12 cellular contexts compared by ENCODE assay signal in the genomic region with DNA sequence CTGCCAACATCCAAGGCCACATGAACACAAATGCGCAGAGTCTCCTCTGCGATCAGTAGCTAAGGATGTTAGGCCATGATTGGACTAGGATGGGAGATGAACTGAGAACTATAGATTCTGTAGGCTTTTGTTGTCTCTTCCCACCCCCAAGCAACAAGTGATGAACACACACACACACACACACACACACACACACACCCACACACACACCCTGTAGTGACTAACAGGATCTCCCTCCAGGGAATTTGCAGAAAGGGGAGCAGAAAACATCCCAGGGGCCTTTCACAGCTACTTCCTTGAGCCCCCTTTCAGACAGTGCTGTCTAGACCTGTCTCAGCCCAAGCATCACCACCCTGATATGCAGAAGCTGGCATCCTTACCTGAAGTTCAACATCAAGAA. TPM values are rescaled to one million over a fixed set of nuclear protein-coding genes. Genes with fewer than 3 reads are reported as not detected.
DNase-seq lines count a peak whose midpoint lies in the region; FAIRE-seq and TF ChIP-seq lines count a peak whose summit lies in the region.
"Not testable (repeated sequence)": the region's sequence is repeated elsewhere in the genome, so short reads cannot be mapped to it uniquely, and the experiment has no call there.
"Had no signal": no experiment of that assay in that cellular context is flagged by ENCODE, and none has a peak within 500 bp of the region (broad histone marks: within the 10 kb centered on the region; RNA-seq: fewer than 3 reads in every experiment).

No MANE protein-coding gene starts in this region.

- H3K27ac ChIP-seq in keratinocyte (ENCODE audit: control insufficient read depth, insufficient read depth, low read length): not testable (repeated sequence)

- not testable (repeated sequence) for H3K36me3 ChIP-seq in bronchial epithelial cell (ENCODE audit: control insufficient read depth, insufficient read depth, low read length); keratinocyte (ENCODE audit: control insufficient read depth in 2 of 2, extremely low read depth in 1 of 2, insufficient read depth in 2 of 2, low read length in 2 of 2)

- not testable (repeated sequence) for FAIRE-seq in bronchial epithelial cell (lab: Jason Lieb, UNC); keratinocyte (lab: Jason Lieb, UNC)

- not testable (repeated sequence) for H3K27me3 Mint-ChIP-seq in HFFc6 (ENCODE audit: insufficient read depth); activated T-cell treated with anti-CD3 and anti-CD28 coated beads, Interleukin-2, amount 50 U/mL, for 24 hours; neural crest cell (ENCODE audit: low read depth)

- H3K4me3 ChIP-seq in bronchial epithelial cell (ENCODE audit: low read depth, low read length); foreskin fibroblast (ENCODE audit: low read depth in 1 of 2, low read length in 2 of 2); keratinocyte (ENCODE audit: control insufficient read depth in 2 of 3, extremely low read depth in 1 of 3, insufficient read depth in 2 of 3, low read depth in 1 of 3, low read length in 3 of 3): not testable (repeated sequence)

- peaks cover 23% of the 10 kb centered on the region for H3K4me1 Mint-ChIP-seq in HFFc6 (ENCODE audit: low read depth)
- H3K4me1 Mint-ChIP-seq in activated T-cell treated with anti-CD3 and anti-CD28 coated beads, Interleukin-2, amount 50 U/mL, for 24 hours (ENCODE audit: low read depth): peaks cover 30% of the 10 kb centered on the region
- not testable (repeated sequence) for H3K4me1 Mint-ChIP-seq in neural crest cell

- not testable (repeated sequence) for H3K4me3 Mint-ChIP-seq in HFFc6; activated T-cell treated with anti-CD3 and anti-CD28 coated beads, Interleukin-2, amount 50 U/mL, for 24 hours; neural crest cell

- not testable (repeated sequence) for H3K9ac ChIP-seq in keratinocyte (ENCODE audit: control insufficient read depth, extremely low read depth, insufficient read depth, low read length)

- not testable (repeated sequence) for H4K20me1 ChIP-seq in keratinocyte (ENCODE audit: control insufficient read depth, extremely low read depth, insufficient read depth, low read length)

- DNase-seq in EL: peak; percentile 13
- DNase-seq in HFFc6; activated T-cell treated with anti-CD3 and anti-CD28 coated beads, Interleukin-2, amount 50 U/mL, for 24 hours; neural crest cell (ENCODE audit: low read depth, low spot score): not testable (repeated sequence)
- DNase-seq in bronchial epithelial cell (ENCODE audit: low read depth): peak; percentile 13
- peak; percentile 9 to 20 for DNase-seq in foreskin fibroblast
- DNase-seq in keratinocyte (ENCODE audit: low read depth, low spot score): peak; percentile 7

- H3K4me1 ChIP-seq in keratinocyte (ENCODE audit: control insufficient read depth, extremely low read depth, insufficient read depth, low read length): not testable (repeated sequence)

- H3K79me2 ChIP-seq in keratinocyte (ENCODE audit: control insufficient read depth, insufficient read depth, low read length): not testable (repeated sequence)

- H3K9me1 ChIP-seq in keratinocyte (ENCODE audit: control insufficient read depth, extremely low read depth, insufficient read depth, low read length): not testable (repeated sequence)

- not testable (repeated sequence) for H3K9me3 ChIP-seq in keratinocyte (ENCODE audit: control insufficient read depth, low read depth, low read length)

- not testable (repeated sequence) for TF ChIP-seq CTCF in HFFc6 (IDR thresholded peaks at IDR 0.05); bronchial epithelial cell (IDR thresholded peaks at IDR 0.05; ENCODE audit: insufficient read depth, low read length, severe bottlenecking); foreskin fibroblast (IDR thresholded peaks at IDR 0.05; ENCODE audit: low read depth, low read length); keratinocyte (optimal IDR thresholded peaks at IDR 0.05 in 1 of 3, IDR thresholded peaks at IDR 0.05 in 1 of 3, conservative IDR thresholded peaks at IDR 0.05 in 1 of 3; ENCODE audit: extremely low read depth in 1 of 3, insufficient read depth in 2 of 3, low read length in 3 of 3); neural crest cell (conservative IDR thresholded peaks at IDR 0.05)

- H3K4me2 ChIP-seq in keratinocyte (ENCODE audit: control insufficient read depth, extremely low read depth, insufficient read depth, low read depth, low read length): peak overlapping the region; percentile 10

- not testable (repeated sequence) for H2AFZ ChIP-seq in keratinocyte (ENCODE audit: control insufficient read depth, low read length)

- not testable (repeated sequence) for H3K27me3 ChIP-seq in bronchial epithelial cell (ENCODE audit: control insufficient read depth, insufficient read depth, low read length); keratinocyte (ENCODE audit: control insufficient read depth, extremely low read depth, insufficient read depth, low read length)

- dilution Hi-C loops in keratinocyte (cut with MboI; ENCODE audit: extremely low pct_ligation_motif_present, low sequenced_read_pairs): not testable (repeated sequence)

- H3K27ac Mint-ChIP-seq in HFFc6 (peak overlapping the region; percentile 3; the same call in 1 of the 2 replicates), neural crest cell (ENCODE audit: unreplicated experiment) (peak overlapping the region; percentile 58)
- peak overlapping the region; percentile 34 for H3K27ac Mint-ChIP-seq in activated T-cell treated with anti-CD3 and anti-CD28 coated beads, Interleukin-2, amount 50 U/mL, for 24 hours

- H3K36me3 Mint-ChIP-seq in HFFc6 (ENCODE audit: low read depth); neural crest cell (ENCODE audit: low read depth): not testable (repeated sequence)
- H3K36me3 Mint-ChIP-seq in activated T-cell treated with anti-CD3 and anti-CD28 coated beads, Interleukin-2, amount 50 U/mL, for 24 hours (ENCODE audit: low read depth): peaks cover 59% of the 10 kb centered on the region

- H3K9me3 Mint-ChIP-seq in HFFc6; activated T-cell treated with anti-CD3 and anti-CD28 coated beads, Interleukin-2, amount 50 U/mL, for 24 hours; neural crest cell: not testable (repeated sequence)

RNA-seq across cellular contexts. Expression of a gene that starts 8.6 kb away (rescaled TPM):
- 1 to 10 TPM; 2.2 to 3.7 (median 2.8) TPM for total RNA-seq in HFFc6 (2021; fragmentation: NEBNext Ultra II Directional; extraction: Animal tissue kit (Norgen Biotek cat#: 25700))
- total RNA-seq in bronchial epithelial cell (3.7 and 4.0 TPM in 2 replicates), neural crest cell (8.8 TPM in 2 replicates)
- 2.4 to 4.8 TPM (median 3.6 TPM) in 3 replicates for polyA plus RNA-seq in keratinocyte
- 2.2 TPM for polyA plus RNA-seq in keratinocyte (2011; ENCODE audit: low read depth)
- polyA plus RNA-seq in keratinocyte (2011; cell fraction: cytosol; rRNA removed): 0.71 and 0.98 TPM in 2 replicates
- polyA plus RNA-seq in keratinocyte (2011; cell fraction: nucleus; rRNA removed): 15.3 and 18.2 TPM in 2 replicates
- polyA plus RNA-seq in keratinocyte (2012; ENCODE audit: low replicate concordance): 1.4 and 3.9 TPM in 2 replicates
- polyA minus RNA-seq in keratinocyte: 0.59 to 7.4 TPM (median 3.8 TPM) in 3 replicates
- 2.7 TPM for polyA minus RNA-seq in keratinocyte (2011; cell fraction: cytosol; rRNA and poly(A)+ RNA removed)
- 6.6 and 7.5 TPM in 2 replicates for polyA minus RNA-seq in keratinocyte (2011; cell fraction: nucleus; rRNA and poly(A)+ RNA removed)

RNA-seq across cellular contexts. Expression of a gene that starts 37.7 kb away (rescaled TPM):
- total RNA-seq in HFFc6 (2021; fragmentation: NEBNext Ultra II Directional; extraction: Animal tissue kit (Norgen Biotek cat#: 25700)): 100 to 1,000 TPM in 1 of 6 experiments, 10 to 100 TPM in 5; 90.8 to 108 (median 97.7) TPM
- total RNA-seq in bronchial epithelial cell (55.0 and 92.4 TPM in 2 replicates), neural crest cell (81.4 and 85.9 TPM in 2 replicates)
- 65.3 to 78.4 TPM (median 75.8 TPM) in 3 replicates for polyA plus RNA-seq in keratinocyte
- 51.1 TPM for polyA plus RNA-seq in keratinocyte (2011; ENCODE audit: low read depth)
- 61.3 and 69.4 TPM in 2 replicates for polyA plus RNA-seq in keratinocyte (2011; cell fraction: cytosol; rRNA removed)
- polyA plus RNA-seq in keratinocyte (2011; cell fraction: nucleus; rRNA removed): 145 and 162 TPM in 2 replicates
- 46.1 and 65.3 TPM in 2 replicates for polyA plus RNA-seq in keratinocyte (2012; ENCODE audit: low replicate concordance)
- 120 to 259 TPM (median 139 TPM) in 3 replicates for polyA minus RNA-seq in keratinocyte
- 67.5 TPM for polyA minus RNA-seq in keratinocyte (2011; cell fraction: cytosol; rRNA and poly(A)+ RNA removed)
- polyA minus RNA-seq in keratinocyte (2011; cell fraction: nucleus; rRNA and poly(A)+ RNA removed): 86.9 and 109 TPM in 2 replicates

RNA-seq across cellular contexts. Expression of a gene that starts 50.7 kb away (rescaled TPM):
- 1 to 10 TPM; 1.5 to 3.3 (median 1.6) TPM for total RNA-seq in HFFc6 (2021; fragmentation: NEBNext Ultra II Directional; extraction: Animal tissue kit (Norgen Biotek cat#: 25700))
- total RNA-seq in bronchial epithelial cell (under 0.01 TPM in 1 of 2 replicates, not detected in the other), neural crest cell (0.12 and 0.20 TPM in 2 replicates)
- polyA plus RNA-seq in keratinocyte: 0.02 TPM in 1 of 3 replicates, not detected in the others
- not detected for polyA plus RNA-seq in keratinocyte (2011; ENCODE audit: low read depth)
- polyA plus RNA-seq in keratinocyte (2011; cell fraction: cytosol; rRNA removed): not detected in 2 replicates
- polyA plus RNA-seq in keratinocyte (2011; cell fraction: nucleus; rRNA removed): 0.03 and 0.05 TPM in 2 replicates
- polyA plus RNA-seq in keratinocyte (2012; ENCODE audit: low replicate concordance): 0.05 TPM in 1 of 2 replicates, not detected in the other
- polyA minus RNA-seq in keratinocyte: not detected in 3 replicates
- polyA minus RNA-seq in keratinocyte (2011; cell fraction: cytosol; rRNA and poly(A)+ RNA removed): not detected
- polyA minus RNA-seq in keratinocyte (2011; cell fraction: nucleus; rRNA and poly(A)+ RNA removed): not detected in 2 replicates
- total RNA-seq: A172; CD4-positive, CD25-positive, alpha-beta regulatory T cell; CD8-positive, alpha-beta memory T cell; H7; HepG2 had no signal
- polyA plus RNA-seq: CD4-positive, CD25-positive, alpha-beta regulatory T cell; CD8-positive, alpha-beta memory T cell; HepG2 had no signal

Comparison
In these comparisons a context has a peak if more than half of its experiments do, and no peak if none do; other contexts are left out.
1. H3K27ac Mint-ChIP-seq: peak in every context shown above with its lines; median percentile 58 in neural crest cell; 34 in activated T-cell treated with anti-CD3 and anti-CD28 coated beads, Interleukin-2, amount 50 U/mL, for 24 hours; 3 in HFFc6.